8 cellular contexts compared by ENCODE assay signal in the genomic region with DNA sequence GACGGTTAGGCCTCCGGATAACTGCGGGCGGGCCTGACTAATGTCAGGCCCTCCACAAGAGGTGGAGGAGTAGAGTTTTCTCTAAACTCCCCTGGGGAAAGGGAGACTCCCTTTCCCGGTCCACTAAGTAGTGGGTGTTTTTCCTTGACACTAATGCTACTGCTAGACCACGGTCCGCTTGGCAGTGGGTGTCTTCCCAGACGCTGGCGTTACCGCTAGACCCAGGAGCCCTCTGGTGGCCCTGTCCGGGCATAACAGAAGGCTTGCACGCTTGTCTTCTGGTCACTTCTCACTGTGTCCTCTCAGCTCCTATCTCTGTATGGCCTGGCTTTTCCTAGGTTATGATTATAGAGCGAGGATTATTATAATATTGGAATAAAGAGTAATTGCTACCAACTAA.
A peak's percentile ranks its signal among the peaks of the same experiment; 100 is the strongest.
DNase-seq lines count a peak whose midpoint lies in the region; ATAC-seq, FAIRE-seq and TF ChIP-seq lines count a peak whose summit lies in the region.
"Not testable (repeated sequence)": the region's sequence is repeated elsewhere in the genome, so short reads cannot be mapped to it uniquely, and the experiment has no call there.

No MANE protein-coding gene starts in this region.

- H3K9me2 ChIP-seq in SK-N-SH = not testable (repeated sequence)

- H3K27me3 ChIP-seq in SK-N-SH (ENCODE audit: insufficient read depth); mammary epithelial cell (ENCODE audit: insufficient read depth, low read length); foreskin keratinocyte: not testable (repeated sequence)

- ATAC-seq in A549 = peak in 1 of 2 experiments; percentile 64; a peak in 3 of 6 replicates
- not testable (repeated sequence) for ATAC-seq in foreskin keratinocyte

- CTCF ChIA-PET in A549 (lab: Yijun Ruan, JAX) = interaction anchor here (0.7 to 2.0 kb wide), 5 partner anchors 9 to 363 kb away, joined by 3 to 4 read pairs (median 3); no protein-coding TSS in a partner anchor
- CTCF ChIA-PET in SK-N-SH (lab: Yijun Ruan, JAX); mammary epithelial cell (lab: Charles Lee; ENCODE audit: low non-redundant PET): not testable (repeated sequence)

- not testable (repeated sequence) for H3K4me3 Mint-ChIP-seq in nephron progenitor cell

- WGBS in A549 (ENCODE audit: missing lambda C conversion rate) = 66% methylated on average over 13 of the region's 13 CpGs
- 90% methylated on average over 7 of the region's 13 CpGs for WGBS in SK-N-SH (ENCODE audit: low lambda C conversion rate)
- WGBS in mammary epithelial cell (ENCODE audit: low coverage, missing lambda C conversion rate) = 92% methylated on average over 13 of the region's 13 CpGs

- H3K4me2 ChIP-seq in A549; SK-N-SH; mammary epithelial cell (ENCODE audit: insufficient read depth, low read depth, low read length): not testable (repeated sequence)

- TF ChIP-seq CTCF in A549 (IDR thresholded peaks at IDR 0.05) (peak; percentile 41), SK-N-SH (IDR thresholded peaks at IDR 0.05) (peak; percentile 45), mammary epithelial cell (conservative IDR thresholded peaks at IDR 0.05 in 1 of 2, IDR thresholded peaks at IDR 0.05 in 1 of 2; ENCODE audit: extremely low read depth in 1 of 2, insufficient read depth in 1 of 2, low read depth in 1 of 2, low read length in 2 of 2) (peak; percentile 12 to 23), foreskin keratinocyte (conservative IDR thresholded peaks at IDR 0.05) (peak; percentile 49), nephron progenitor cell (IDR thresholded peaks at IDR 0.05) (peak; percentile 26)

- H3K27ac ChIP-seq in A549; SK-N-SH (ENCODE audit: low read depth in 2 of 2, low read length in 1 of 2); mammary epithelial cell (ENCODE audit: insufficient read depth, low read depth, low read length); foreskin keratinocyte: not testable (repeated sequence)

- TF ChIP-seq RAD21 in A549 (conservative IDR thresholded peaks at IDR 0.05 in 1 of 2, IDR thresholded peaks at IDR 0.05 in 1 of 2) = peak; percentile 27 to 56; a peak in 4 of 5 replicates
- TF ChIP-seq RAD21 in SK-N-SH (IDR thresholded peaks at IDR 0.05; ENCODE audit: low read length) = peak; percentile 30

- POLR2A ChIA-PET in A549 (lab: Yijun Ruan, JAX); SK-N-SH (lab: Yijun Ruan, JAX): not testable (repeated sequence)

- H3K36me3 ChIP-seq in SK-N-SH (replicated peaks in 1 of 2; ENCODE audit: control insufficient read depth in 1 of 2, insufficient read depth in 2 of 2, low read length in 1 of 2) = peaks cover 47 to 62% of the 10 kb centered on the region in 2 experiments
- H3K36me3 ChIP-seq in mammary epithelial cell (ENCODE audit: insufficient read depth, low read length) = peaks cover 16% of the 10 kb centered on the region

- not testable (repeated sequence) for H3F3A ChIP-seq in SK-N-SH (replicated peaks; ENCODE audit: insufficient read depth)

- peaks cover 16% of the 10 kb centered on the region for H3K9me3 Mint-ChIP-seq in nephron progenitor cell

- TF ChIP-seq EP300 in A549 (IDR thresholded peaks at IDR 0.05); SK-N-SH (IDR thresholded peaks at IDR 0.05; ENCODE audit: borderline replicate concordance in 1 of 2, low read depth in 1 of 2, low read length in 1 of 2): not testable (repeated sequence)

- H3K27ac Mint-ChIP-seq in nephron progenitor cell = not testable (repeated sequence)

- intact Hi-C loops in mammary epithelial cell (cut with micrococcal nuclease) = not testable (repeated sequence)

- FAIRE-seq in A549 (lab: Jason Lieb, UNC) = not testable (repeated sequence)

- not testable (repeated sequence) for TF ChIP-seq POLR2A in A549 (IDR thresholded peaks at IDR 0.05; ENCODE audit: low read length)

- in situ Hi-C loops in mammary epithelial cell (cut with MboI; ENCODE audit: low sequenced_read_pairs in 2 of 2) = not testable (repeated sequence)

- H3K4me1 ChIP-seq in A549; mammary epithelial cell (ENCODE audit: insufficient read depth, low read length); foreskin keratinocyte: not testable (repeated sequence)
- H3K4me1 ChIP-seq in SK-N-SH (ENCODE audit: control insufficient read depth in 1 of 2, insufficient read depth in 2 of 2, low read depth in 1 of 2, low read length in 1 of 2) = peaks cover 6 to 25% of the 10 kb centered on the region in 2 experiments

- H3K36me3 Mint-ChIP-seq in nephron progenitor cell (ENCODE audit: low read depth) = peaks cover 85% of the 10 kb centered on the region

- dilution Hi-C loops in mammary epithelial cell (cut with HindIII; ENCODE audit: low sequenced_read_pairs) = not testable (repeated sequence)

- not testable (repeated sequence) for H3K9ac ChIP-seq in SK-N-SH; mammary epithelial cell (ENCODE audit: insufficient read depth, low read length)

- H2AFZ ChIP-seq in SK-N-SH (ENCODE audit: low read depth); mammary epithelial cell (ENCODE audit: low read depth, low read length): not testable (repeated sequence)

- H3K27me3 Mint-ChIP-seq in nephron progenitor cell (ENCODE audit: low read depth, poor library complexity) = not testable (repeated sequence)

- not testable (repeated sequence) for BruUV-seq in mammary epithelial cell (replicated peaks; lab: Mats Ljungman, UMichigan)

- not testable (repeated sequence) for H3K4me3 ChIP-seq in A549; SK-N-SH (ENCODE audit: low read depth in 2 of 2, low read length in 1 of 2); mammary epithelial cell (replicated peaks in 1 of 3; ENCODE audit: insufficient read depth in 1 of 3, low read depth in 2 of 3, low read length in 3 of 3)

- DNase-seq in A549 (ENCODE audit: low read depth in 1 of 2, low spot score in 1 of 2) (peak in 1 of 2 experiments; percentile 58), EL (peak; percentile 29), HT-29 (ENCODE audit: low spot score) (peak; percentile 19), NCI-H460 (ENCODE audit: extremely low read depth, low read depth) (peak; percentile 21), nephron progenitor cell (peak; percentile 33)
- not testable (repeated sequence) for DNase-seq in SK-N-SH, mammary epithelial cell, foreskin keratinocyte

- H3K4me1 Mint-ChIP-seq in nephron progenitor cell = not testable (repeated sequence)

- not testable (repeated sequence) for H3K9me3 ChIP-seq in A549; SK-N-SH; mammary epithelial cell (replicated peaks; ENCODE audit: insufficient read depth, low read length)

- H3K79me2 ChIP-seq in SK-N-SH (ENCODE audit: insufficient read depth); mammary epithelial cell (ENCODE audit: insufficient read depth, low read length): not testable (repeated sequence)

- H4K20me1 ChIP-seq in SK-N-SH (ENCODE audit: insufficient read depth); mammary epithelial cell (ENCODE audit: insufficient read depth, low read length): not testable (repeated sequence)

TF ChIP-seq in A549, 52 proteins besides CTCF, POLR2A, EP300 and RAD21:
- TF ChIP-seq SMC3 (IDR thresholded peaks at IDR 0.05) = peak; percentile 27; the same call in 1 of the 3 replicates

TF ChIP-seq in SK-N-SH, 30 proteins besides CTCF, POLR2A, EP300 and RAD21:
- TF ChIP-seq, protein P1, sequence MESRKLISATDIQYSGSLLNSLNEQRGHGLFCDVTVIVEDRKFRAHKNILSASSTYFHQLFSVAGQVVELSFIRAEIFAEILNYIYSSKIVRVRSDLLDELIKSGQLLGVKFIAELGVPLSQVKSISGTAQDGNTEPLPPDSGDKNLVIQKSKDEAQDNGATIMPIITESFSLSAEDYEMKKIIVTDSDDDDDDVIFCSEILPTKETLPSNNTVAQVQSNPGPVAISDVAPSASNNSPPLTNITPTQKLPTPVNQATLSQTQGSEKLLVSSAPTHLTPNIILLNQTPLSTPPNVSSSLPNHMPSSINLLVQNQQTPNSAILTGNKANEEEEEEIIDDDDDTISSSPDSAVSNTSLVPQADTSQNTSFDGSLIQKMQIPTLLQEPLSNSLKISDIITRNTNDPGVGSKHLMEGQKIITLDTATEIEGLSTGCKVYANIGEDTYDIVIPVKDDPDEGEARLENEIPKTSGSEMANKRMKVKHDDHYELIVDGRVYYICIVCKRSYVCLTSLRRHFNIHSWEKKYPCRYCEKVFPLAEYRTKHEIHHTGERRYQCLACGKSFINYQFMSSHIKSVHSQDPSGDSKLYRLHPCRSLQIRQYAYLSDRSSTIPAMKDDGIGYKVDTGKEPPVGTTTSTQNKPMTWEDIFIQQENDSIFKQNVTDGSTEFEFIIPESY (IDR thresholded peaks at IDR 0.05; ENCODE audit: borderline replicate concordance, low read depth) = peak; percentile 80; the same call in 1 of the 2 replicates
TF ChIP-seq in SK-N-SH: peak in this region for 1; not testable (repeated sequence) for 29.
